Comparison of ENCODE assay signal across 1 cellular context in genomic region chr20:31679357-31680285, GRCh38.
TF ChIP-seq lines count a peak whose summit lies in the region.

No MANE protein-coding gene starts in this region.

TF ChIP-seq in SK-N-SH treated with all-trans-retinoic acid at 6 μM for 48 hours, 23 proteins besides CTCF, POLR2A, EP300 and RAD21 (continued from another document):
- TF ChIP-seq GLIS3 (CRISPR knock-in tag; IDR thresholded peaks at IDR 0.05) = no peak
- TF ChIP-seq, protein P1, sequence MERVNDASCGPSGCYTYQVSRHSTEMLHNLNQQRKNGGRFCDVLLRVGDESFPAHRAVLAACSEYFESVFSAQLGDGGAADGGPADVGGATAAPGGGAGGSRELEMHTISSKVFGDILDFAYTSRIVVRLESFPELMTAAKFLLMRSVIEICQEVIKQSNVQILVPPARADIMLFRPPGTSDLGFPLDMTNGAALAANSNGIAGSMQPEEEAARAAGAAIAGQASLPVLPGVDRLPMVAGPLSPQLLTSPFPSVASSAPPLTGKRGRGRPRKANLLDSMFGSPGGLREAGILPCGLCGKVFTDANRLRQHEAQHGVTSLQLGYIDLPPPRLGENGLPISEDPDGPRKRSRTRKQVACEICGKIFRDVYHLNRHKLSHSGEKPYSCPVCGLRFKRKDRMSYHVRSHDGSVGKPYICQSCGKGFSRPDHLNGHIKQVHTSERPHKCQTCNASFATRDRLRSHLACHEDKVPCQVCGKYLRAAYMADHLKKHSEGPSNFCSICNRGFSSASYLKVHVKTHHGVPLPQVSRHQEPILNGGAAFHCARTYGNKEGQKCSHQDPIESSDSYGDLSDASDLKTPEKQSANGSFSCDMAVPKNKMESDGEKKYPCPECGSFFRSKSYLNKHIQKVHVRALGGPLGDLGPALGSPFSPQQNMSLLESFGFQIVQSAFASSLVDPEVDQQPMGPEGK (CRISPR knock-in tag; IDR thresholded peaks at IDR 0.05; ENCODE audit: borderline replicate concordance) = no peak
